Comparison of ENCODE assay signal across 8 cellular contexts in the genomic region with DNA sequence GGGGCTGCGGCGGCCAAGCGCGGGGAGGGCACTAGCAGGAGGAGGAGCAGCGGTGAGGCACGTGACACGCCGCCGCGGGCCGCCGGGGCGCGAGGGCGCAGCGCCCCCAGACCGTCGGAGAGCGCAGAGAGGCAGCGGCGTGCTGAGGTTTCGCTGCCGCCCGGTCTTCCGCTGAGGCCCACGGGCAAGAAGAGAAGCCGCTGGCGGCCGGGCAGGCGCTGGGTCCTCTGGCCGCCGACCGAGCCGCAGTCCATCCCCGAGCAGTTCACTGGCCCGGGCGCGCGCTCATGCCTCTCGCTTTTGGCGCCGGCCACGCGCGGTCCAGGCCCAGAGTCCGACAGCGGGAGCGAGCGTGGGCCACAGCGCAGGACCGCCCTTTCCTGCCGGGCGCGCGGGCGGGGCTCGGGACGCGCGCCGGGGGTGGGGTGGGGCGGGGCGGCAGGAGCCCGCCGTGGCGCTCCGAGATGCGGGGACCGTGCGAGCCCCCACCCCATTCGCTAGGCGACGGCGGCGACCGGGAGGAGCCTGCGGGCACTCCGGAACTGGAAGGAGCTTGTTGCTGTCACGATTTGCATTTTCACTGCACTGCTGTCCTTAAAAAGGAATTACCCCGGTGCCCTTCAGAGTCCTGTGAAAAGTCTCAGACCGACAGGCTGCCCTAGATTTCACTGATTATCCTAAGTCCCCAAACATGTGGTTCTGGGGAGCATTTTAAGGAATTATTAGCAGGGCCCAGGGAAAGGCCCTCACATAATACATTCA. TPM values are rescaled to one million over a fixed set of nuclear protein-coding genes. Genes with fewer than 3 reads are reported as not detected.
A peak's percentile ranks its signal among the peaks of the same experiment; 100 is the strongest.
DNase-seq lines count a peak whose midpoint lies in the region; ATAC-seq and TF ChIP-seq lines count a peak whose summit lies in the region.

Gene MCUR1, minus strand, starts transcription at position 382 of the 762 bp plus-strand sequence. Its CDS starts 128 bp downstream, at position 254.

- ATAC-seq in HG02623 (IDR thresholded peaks at IDR 0.05; ENCODE audit: unreplicated experiment), result peak; percentile 75
- ATAC-seq in T-cell (replicated peaks in 1 of 4), result peak; percentile 87 to 89 (median 87)
- ATAC-seq in heart right ventricle, result peak; percentile 93 to 98 (median 96)

- H3K4me3 Mint-ChIP-seq in T-cell, result peak within 1 kb of the TSS; percentile 85 to 87 (median 86)
- peak within 1 kb of the TSS; percentile 97 for H3K4me3 Mint-ChIP-seq in type B pancreatic cell

- H3K36me3 Mint-ChIP-seq in T-cell (no peaks in the 10 kb centered on the region), type B pancreatic cell (peaks cover 7% of the 10 kb centered on the region)

- H3K9me3 Mint-ChIP-seq in T-cell (no peaks in the 10 kb centered on the region), type B pancreatic cell (no peaks in the 10 kb centered on the region)

- TF ChIP-seq CTCF in GM12874 (IDR thresholded peaks at IDR 0.05; ENCODE audit: insufficient read depth, low read depth, low read length) (peak; percentile 36; the same call in 1 of the 2 replicates), heart right ventricle (IDR thresholded peaks at IDR 0.05) (peak in 5 of 9 donors; percentile 13 to 54 (median 48)), type B pancreatic cell (conservative IDR thresholded peaks at IDR 0.05) (peak; percentile 27)

- peak within 1 kb of the TSS; percentile 76 to 85 for H3K27ac Mint-ChIP-seq in T-cell
- H3K27ac Mint-ChIP-seq in type B pancreatic cell, result peak within 1 kb of the TSS; percentile 94

- H3K9me3 ChIP-seq in heart right ventricle, result no peaks in the 10 kb centered on the region

- CTCF ChIA-PET in T-cell (lab: Charles Lee), result interaction anchor here in 1 of 2 donors (0.5 to 1.0 kb wide), 4 partner anchors 20 to 336 kb away, joined by 3 to 6 read pairs (median 4); partner anchors contain the start of gene SIRT5

- H3K27me3 ChIP-seq in heart right ventricle, result no peaks in the 10 kb centered on the region

- 0 to 1% (median 0%) methylated on average over 47 to 79 of the region's 81 CpGs for WGBS in adipose tissue, 3 donors
- 0% methylated on average over 59 to 81 of the region's 81 CpGs for WGBS in heart right ventricle, 2 donors

- H3K27me3 Mint-ChIP-seq in T-cell, result no peaks in the 10 kb centered on the region
- no peaks in the 10 kb centered on the region for H3K27me3 Mint-ChIP-seq in type B pancreatic cell

- DNase-seq in NCI-H1105 (lab: John Stamatoyannopoulos, UW) (peak; percentile 88), T-cell (peak; percentile 53 to 80 (median 69)), heart right ventricle (peak; percentile 87), posterior cingulate gyrus (peak; percentile 69 to 98 (median 83)), type B pancreatic cell (ENCODE audit: extremely low spot score, unreplicated experiment) (peak; percentile 89)

- H3K27ac ChIP-seq in adipose tissue (ENCODE audit: low read depth, low read length) (peak within 1 kb of the TSS; percentile 29), heart right ventricle (peak within 1 kb of the TSS; percentile 79 to 99 (median 96))

- peak within 1 kb of the TSS; percentile 62 to 98 (median 88) for H3K4me3 ChIP-seq in heart right ventricle

- intact Hi-C loops in heart right ventricle (cut with DNase I) (loop anchor here in 2 of 10 donors (2.0 to 10.0 kb wide), 2 partner anchors 100 to 104 kb away; partner anchors contain the start of gene RANBP9 (in 2 of the 2)), posterior cingulate gyrus (cut with DNase I) (loop anchor here (10.0 kb wide), 1 partner anchor 330 kb away; the partner anchor contains the start of gene GFOD1)

- H3K4me1 ChIP-seq in heart right ventricle, result peaks cover 0 to 43% (median 38%) of the 10 kb centered on the region in 9 donors

- POLR2A ChIA-PET in T-cell (lab: Charles Lee), result interaction anchor here in 1 of 2 donors (0.5 to 1.0 kb wide), 3 partner anchors 102 to 209 kb away, joined by 3 to 4 read pairs (median 4); partner anchors contain the start of genes NOL7 and RANBP9

- no peaks in the 10 kb centered on the region for H3K36me3 ChIP-seq in heart right ventricle

- H3K4me1 Mint-ChIP-seq in T-cell, result peaks cover 35 to 36% (median 35%) of the 10 kb centered on the region in 3 donors
- H3K4me1 Mint-ChIP-seq in type B pancreatic cell (ENCODE audit: unreplicated experiment), result peaks cover 32% of the 10 kb centered on the region

RNA-seq across cellular contexts. Expression of gene MCUR1, which starts in this region (rescaled TPM):
- total RNA-seq in T-cell, result 10 to 100 TPM in 2 of 5 donors, 1 to 10 TPM in 3; 7.1 to 12.6 (median 9.3) TPM
- polyA plus RNA-seq in adipose tissue, result 1 to 10 TPM; 6.2 to 9.7 (median 7.2) TPM
- 10 to 100 TPM; 25.2 to 40.8 (median 32.7) TPM for total RNA-seq in heart right ventricle
- 10 to 100 TPM; 17.2 to 81.6 TPM for polyA plus RNA-seq in heart right ventricle
- 25.3 and 31.6 TPM in 2 replicates for total RNA-seq in type B pancreatic cell (ENCODE audit: low replicate concordance)

Comparison
In these comparisons a context has a peak if more than half of its experiments do, and no peak if none do; other contexts are left out.
1. Peak in every context shown above with its lines: DNase-seq, ATAC-seq, H3K4me3 ChIP-seq and H3K27ac ChIP-seq.